Comparison of ENCODE assay signal across 20 cellular contexts in genomic region chr7:89728550-89728949, GRCh38.
A peak's percentile ranks its signal among the peaks of the same experiment; 100 is the strongest.
DNase-seq lines count a peak whose midpoint lies in the region; TF ChIP-seq lines count a peak whose summit lies in the region.
"Had no signal": no experiment of that assay in that cellular context is flagged by ENCODE, and none has a peak within 500 bp of the region (broad histone marks: within the 10 kb centered on the region; RNA-seq: fewer than 3 reads in every experiment).

No MANE protein-coding gene starts in this region.

- no peaks in the 10 kb centered on the region for H3K79me2 ChIP-seq in Karpas-422 (ENCODE audit: low read length)

- no peak overlapping the region for H3K4me3 ChIP-seq in HEK293 (ENCODE audit: low read depth, low read length)
- H3K4me3 ChIP-seq in Karpas-422 (ENCODE audit: low read length) = no peak overlapping the region
- no peak overlapping the region for H3K4me3 ChIP-seq in A673 (ENCODE audit: low read depth, low read length, poor library complexity, severe bottlenecking)
- H3K4me3 ChIP-seq: BLaER1, HAP-1 had no signal

- no peaks in the 10 kb centered on the region for H3K9me3 Mint-ChIP-seq in T-helper 2 cell treated with Interferon-gamma antibody and Interleukin-4, amounts not matched to agents 5 μg/mL and 100 μg/mL, for 36 hours
- H3K9me3 Mint-ChIP-seq: CD8-positive, alpha-beta T cell had no signal

- TF ChIP-seq CTCF in HEK293 (tag by site-specific recombination; IDR thresholded peaks at IDR 0.05) = no peak
- no peak for TF ChIP-seq CTCF in A673 (conservative IDR thresholded peaks at IDR 0.05; ENCODE audit: low read depth, low read length)

- H3K4me1 ChIP-seq in HEK293 (ENCODE audit: control insufficient read depth, insufficient read depth, low read length) (no peaks in the 10 kb centered on the region), Karpas-422 (ENCODE audit: low read length) (no peaks in the 10 kb centered on the region), A673 (ENCODE audit: insufficient read depth, low read length, poor library complexity, severe bottlenecking) (no peaks in the 10 kb centered on the region)
- H3K4me1 ChIP-seq: BLaER1, Caco-2 had no signal

- no peaks in the 10 kb centered on the region for H3K36me3 Mint-ChIP-seq in T-helper 2 cell treated with Interferon-gamma antibody and Interleukin-4, amounts not matched to agents 5 μg/mL and 100 μg/mL, for 36 hours (ENCODE audit: low read depth)
- H3K36me3 Mint-ChIP-seq: CD4-positive, CD25-positive, alpha-beta regulatory T cell; CD8-positive, alpha-beta T cell had no signal

- no peak overlapping the region for H3K27ac ChIP-seq in HEK293 (ENCODE audit: extremely low read depth, low read depth, low read length)
- H3K27ac ChIP-seq in Karpas-422 (ENCODE audit: low read length) = no peak overlapping the region
- no peak overlapping the region for H3K27ac ChIP-seq in A673 (ENCODE audit: low read depth, low read length, poor library complexity, severe bottlenecking)
- H3K27ac ChIP-seq: BLaER1, C4-2B had no signal

- H4K20me1 ChIP-seq in Karpas-422 (ENCODE audit: insufficient read depth, low read depth, low read length) = no peaks in the 10 kb centered on the region
- H4K20me1 ChIP-seq: BLaER1 had no signal

- intact Hi-C loops in A673 (cut with micrococcal nuclease; ENCODE audit: unreplicated experiment) = no loop called here

- CTCF ChIA-PET in HEK293 (lab: Yijun Ruan, JAX) (no interaction called here), A673 (lab: Charles Lee) (no interaction called here)

- H3K27ac Mint-ChIP-seq in T-helper 2 cell treated with Interferon-gamma antibody and Interleukin-4, amounts not matched to agents 5 μg/mL and 100 μg/mL, for 36 hours = no peak overlapping the region
- H3K27ac Mint-ChIP-seq: B cell; CD4-positive, CD25-positive, alpha-beta regulatory T cell; CD8-positive, alpha-beta T cell had no signal

- no peaks in the 10 kb centered on the region for H3K9me2 ChIP-seq in Karpas-422 (replicated peaks; ENCODE audit: insufficient read depth, low read length)

- H3K27me3 ChIP-seq in Karpas-422 (ENCODE audit: low read length) = no peaks in the 10 kb centered on the region
- peaks cover 5% of the 10 kb centered on the region for H3K27me3 ChIP-seq in A673 (replicated peaks; ENCODE audit: insufficient read depth, low read depth, low read length, poor library complexity)
- H3K27me3 ChIP-seq: BLaER1 had no signal

- H3K4me2 ChIP-seq in Karpas-422 (ENCODE audit: low read depth, low read length, poor library complexity, severe bottlenecking) = no peak overlapping the region
- H3K4me2 ChIP-seq: BLaER1 had no signal

- no peaks in the 10 kb centered on the region for H3K27me3 Mint-ChIP-seq in T-helper 2 cell treated with Interferon-gamma antibody and Interleukin-4, amounts not matched to agents 5 μg/mL and 100 μg/mL, for 36 hours (ENCODE audit: low read depth)
- H3K27me3 Mint-ChIP-seq: B cell; CD4-positive, CD25-positive, alpha-beta regulatory T cell had no signal

- DNase-seq in LoVo (ENCODE audit: low spot score) (peak; percentile 51), NCI-H1417 (lab: John Stamatoyannopoulos, UW) (peak in 2 of 3 experiments; percentile 67 to 92), NCI-H82 treated with DMSO at 0.1 percent for 48 hours (lab: John Stamatoyannopoulos, UW; ENCODE audit: unreplicated experiment) (peak; percentile 69), Karpas-422 (no peak), A673 (ENCODE audit: low spot score) (no peak), NCI-H1092 treated with DMSO at 0.1 percent for 48 hours (lab: John Stamatoyannopoulos, UW) (no peak)
- DNase-seq in T-helper 2 cell treated with Interferon-gamma antibody and Interleukin-4, amounts not matched to agents 5 μg/mL and 100 μg/mL, for 36 hours (ENCODE audit: low spot score) = no peak
- DNase-seq: Caco-2; CD4-positive, CD25-positive, alpha-beta regulatory T cell; CD8-positive, alpha-beta T cell; DMS 273 treated with DMSO at 0.1 percent for 48 hours; DMS79; EL; GDM1; GOT3 had no signal

- H3K4me3 Mint-ChIP-seq in T-helper 2 cell treated with Interferon-gamma antibody and Interleukin-4, amounts not matched to agents 5 μg/mL and 100 μg/mL, for 36 hours = no peak overlapping the region
- H3K4me3 Mint-ChIP-seq: B cell; CD4-positive, CD25-positive, alpha-beta regulatory T cell; CD8-positive, alpha-beta T cell had no signal

- POLR2A ChIA-PET in HEK293 (lab: Yijun Ruan, JAX) = no interaction called here
- POLR2A ChIA-PET in A673 (lab: Charles Lee; ENCODE audit: low non-redundant PET) = no interaction called here

- no peaks in the 10 kb centered on the region for H3K9me3 ChIP-seq in HEK293 (ENCODE audit: control insufficient read depth, insufficient read depth, low read depth, low read length)
- H3K9me3 ChIP-seq in Karpas-422 (ENCODE audit: low read length) = no peaks in the 10 kb centered on the region
- H3K9me3 ChIP-seq in A673 (ENCODE audit: low read depth, low read length, poor library complexity, severe bottlenecking) = no peaks in the 10 kb centered on the region
- H3K9me3 ChIP-seq: BLaER1, Caco-2, HAP-1 had no signal

- no peak overlapping the region for H2AFZ ChIP-seq in Karpas-422 (ENCODE audit: low read length)

- no peaks in the 10 kb centered on the region for H3K4me1 Mint-ChIP-seq in T-helper 2 cell treated with Interferon-gamma antibody and Interleukin-4, amounts not matched to agents 5 μg/mL and 100 μg/mL, for 36 hours (ENCODE audit: low read depth)
- H3K4me1 Mint-ChIP-seq: B cell; CD4-positive, CD25-positive, alpha-beta regulatory T cell had no signal

- no peak overlapping the region for H3K9ac ChIP-seq in Karpas-422 (ENCODE audit: low read length)
- H3K9ac ChIP-seq: BLaER1 had no signal

- no TSS peak for BruUV-seq in A673 (replicated peaks; lab: Mats Ljungman, UMichigan)

- no peaks in the 10 kb centered on the region for H3K36me3 ChIP-seq in HEK293 (ENCODE audit: control insufficient read depth in 2 of 2, insufficient read depth in 1 of 2, low read length in 2 of 2)
- H3K36me3 ChIP-seq in Karpas-422 (ENCODE audit: insufficient read depth, low read length) = no peaks in the 10 kb centered on the region
- no peaks in the 10 kb centered on the region for H3K36me3 ChIP-seq in A673 (ENCODE audit: insufficient read depth, low read length, poor library complexity, severe bottlenecking)
- H3K36me3 ChIP-seq: BLaER1, HAP-1 had no signal

TF ChIP-seq in HEK293, 187 proteins besides CTCF, POLR2A, EP300 and RAD21:
- peak; percentile 35; the same call in 1 of the 2 replicates for TF ChIP-seq SP7 (tag by site-specific recombination; IDR thresholded peaks at IDR 0.05)
- TF ChIP-seq ZNF148 (tag by site-specific recombination; IDR thresholded peaks at IDR 0.05; ENCODE audit: borderline replicate concordance) = no peak
- TF ChIP-seq KLF16 (tag by site-specific recombination; IDR thresholded peaks at IDR 0.05) = no peak

Comparison
In these comparisons a context has a peak if more than half of its experiments do, and no peak if none do; other contexts are left out.
1. DNase-seq: peak in LoVo (single experiment), NCI-H1417 (2 of 3) and NCI-H82 treated with DMSO at 0.1 percent for 48 hours (single experiment); none in T-helper 2 cell treated with Interferon-gamma antibody and Interleukin-4, amounts not matched to agents 5 μg/mL and 100 μg/mL, for 36 hours (single experiment), Karpas-422 (single experiment), A673 (single experiment) and NCI-H1092 treated with DMSO at 0.1 percent for 48 hours (single experiment).